In the genomic region with DNA sequence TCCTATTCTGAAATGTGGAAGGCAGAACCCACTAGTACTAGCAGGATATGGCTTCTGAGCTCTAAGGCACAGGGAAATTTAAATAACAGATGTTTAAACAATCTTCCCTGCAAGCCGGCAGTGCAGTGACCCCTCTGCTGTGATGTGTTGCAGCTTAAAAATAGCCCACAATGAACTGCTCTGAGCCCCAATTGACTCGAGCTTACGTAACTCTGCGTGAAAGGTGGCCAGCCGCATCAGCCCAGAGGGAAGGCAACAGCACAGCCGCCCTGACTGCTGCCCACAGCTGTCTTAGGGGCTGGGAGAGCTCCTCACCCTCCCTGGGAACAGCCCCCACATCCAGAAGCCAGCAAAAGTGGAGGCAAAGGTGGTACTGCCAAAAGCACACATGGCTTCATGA, we compare ENCODE assay signal across 16 cellular contexts. TPM values are rescaled to one million over a fixed set of nuclear protein-coding genes. Genes with fewer than 3 reads are reported as not detected.
DNase-seq lines count a peak whose midpoint lies in the region; FAIRE-seq and TF ChIP-seq lines count a peak whose summit lies in the region.
"Had no signal": no experiment of that assay in that cellular context is flagged by ENCODE, and none has a peak within 500 bp of the region (broad histone marks: within the 10 kb centered on the region; RNA-seq: fewer than 3 reads in every experiment).

No MANE protein-coding gene starts in this region.

- H3K4me3 ChIP-seq in DOHH2 (ENCODE audit: low read length) (no peak overlapping the region), fibroblast of pulmonary artery (replicated peaks; ENCODE audit: low read depth, low read length) (no peak overlapping the region)
- H3K4me3 ChIP-seq: K562 had no signal

- H3K9me3 ChIP-seq in DOHH2 (ENCODE audit: control insufficient read depth, insufficient read depth, low read length): no peaks in the 10 kb centered on the region

- H3F3A ChIP-seq in DOHH2 (ENCODE audit: control insufficient read depth, insufficient read depth): no peaks in the 10 kb centered on the region

- no peaks in the 10 kb centered on the region for H3K9me2 ChIP-seq in DOHH2 (replicated peaks; ENCODE audit: control insufficient read depth, low read length)

- TF ChIP-seq CTCF in DOHH2 (IDR thresholded peaks at IDR 0.05; ENCODE audit: low read depth, low read length, poor library complexity, severe bottlenecking): no peak
- no peak for TF ChIP-seq CTCF in fibroblast of pulmonary artery (IDR thresholded peaks at IDR 0.05; ENCODE audit: low read length, missing control alignments)
- no peak for TF ChIP-seq CTCF in endothelial cell (IDR thresholded peaks at IDR 0.05; ENCODE audit: unreplicated experiment)

- H3K4me2 ChIP-seq in DOHH2 (ENCODE audit: low read length): peak overlapping the region; percentile 33

- no peaks in the 10 kb centered on the region; the same call in 1 of the 2 replicates for H4K20me1 ChIP-seq in DOHH2 (ENCODE audit: control insufficient read depth, insufficient read depth, low read depth, low read length)

- no peaks in the 10 kb centered on the region for H3K36me3 ChIP-seq in DOHH2 (ENCODE audit: control insufficient read depth, low read length)

- no peaks in the 10 kb centered on the region for H3K27me3 ChIP-seq in DOHH2 (ENCODE audit: control insufficient read depth, low read length)

- H3K4me3 Mint-ChIP-seq in endothelial cell (ENCODE audit: unreplicated experiment): no peak overlapping the region
- H3K4me3 Mint-ChIP-seq: activated CD4-positive, alpha-beta memory T cell treated with anti-CD3 and anti-CD28 coated beads for 36 hours; activated naive CD8-positive, alpha-beta T cell treated with anti-CD3 and anti-CD28 coated beads, Interleukin-2, amount 50 U/mL, for 24 hours; activated T-cell treated with anti-CD3 and anti-CD28 coated beads, Interleukin-2, amount 50 U/mL, for 4 hours had no signal

- no peak overlapping the region for H3K27ac Mint-ChIP-seq in endothelial cell (ENCODE audit: unreplicated experiment)
- H3K27ac Mint-ChIP-seq: activated CD4-positive, alpha-beta memory T cell treated with anti-CD3 and anti-CD28 coated beads for 36 hours; activated naive CD8-positive, alpha-beta T cell treated with anti-CD3 and anti-CD28 coated beads, Interleukin-2, amount 50 U/mL, for 24 hours had no signal

- no peaks in the 10 kb centered on the region for H3K9me3 Mint-ChIP-seq in endothelial cell (ENCODE audit: unreplicated experiment)
- H3K9me3 Mint-ChIP-seq: activated CD4-positive, alpha-beta memory T cell treated with anti-CD3 and anti-CD28 coated beads for 36 hours; activated naive CD8-positive, alpha-beta T cell treated with anti-CD3 and anti-CD28 coated beads, Interleukin-2, amount 50 U/mL, for 24 hours; activated T-cell treated with anti-CD3 and anti-CD28 coated beads, Interleukin-2, amount 50 U/mL, for 4 hours had no signal

- H3K4me1 Mint-ChIP-seq in endothelial cell (ENCODE audit: unreplicated experiment): no peaks in the 10 kb centered on the region
- H3K4me1 Mint-ChIP-seq: activated naive CD8-positive, alpha-beta T cell treated with anti-CD3 and anti-CD28 coated beads, Interleukin-2, amount 50 U/mL, for 24 hours had no signal

- FAIRE-seq in GM12891 (lab: Jason Lieb, UNC) (no peak), H54 (lab: Jason Lieb, UNC) (no peak)
- FAIRE-seq: K562 had no signal

- H3K4me1 ChIP-seq in DOHH2 (ENCODE audit: control insufficient read depth, low read length): peaks cover 25% of the 10 kb centered on the region

- H3K27me3 Mint-ChIP-seq in endothelial cell (ENCODE audit: unreplicated experiment): no peaks in the 10 kb centered on the region
- H3K27me3 Mint-ChIP-seq: activated CD4-positive, alpha-beta memory T cell treated with anti-CD3 and anti-CD28 coated beads for 36 hours; activated naive CD8-positive, alpha-beta T cell treated with anti-CD3 and anti-CD28 coated beads, Interleukin-2, amount 50 U/mL, for 24 hours had no signal

- H3K79me2 ChIP-seq in DOHH2 (ENCODE audit: control insufficient read depth, low read length): no peaks in the 10 kb centered on the region

- DNase-seq in NOMO-1 treated with DMSO at 0.1 percent for 48 hours (lab: John Stamatoyannopoulos, UW; ENCODE audit: unreplicated experiment): peak; percentile 77
- peak; percentile 15 for DNase-seq in fibroblast of pulmonary artery (ENCODE audit: low read depth)
- peak; percentile 45 for DNase-seq in myocyte (ENCODE audit: low read depth)
- DNase-seq in GM12891 (ENCODE audit: insufficient read length, low spot score): no peak
- DNase-seq in midbrain (lab: John Stamatoyannopoulos, UW): no peak
- no peak for DNase-seq in endothelial cell (ENCODE audit: low spot score)
- DNase-seq in H54 (ENCODE audit: insufficient read length, low spot score): no peak
- DNase-seq: activated CD4-positive, alpha-beta memory T cell treated with anti-CD3 and anti-CD28 coated beads for 36 hours; activated naive CD8-positive, alpha-beta T cell treated with anti-CD3 and anti-CD28 coated beads, Interleukin-2, amount 50 U/mL, for 24 hours; activated T-cell treated with anti-CD3 and anti-CD28 coated beads, Interleukin-2, amount 50 U/mL, for 4 hours; NCI-H1436 treated with DMSO at 0.1 percent for 48 hours; NCI-H345 had no signal

- H3K36me3 Mint-ChIP-seq in endothelial cell (ENCODE audit: low read depth, unreplicated experiment): no peaks in the 10 kb centered on the region
- H3K36me3 Mint-ChIP-seq: activated CD4-positive, alpha-beta memory T cell treated with anti-CD3 and anti-CD28 coated beads for 36 hours had no signal

- H3K27ac ChIP-seq in DOHH2 (ENCODE audit: low read depth, low read length): no peak overlapping the region

- TF ChIP-seq POLR2A in GM12891 (IDR thresholded peaks at IDR 0.05; ENCODE audit: low read depth, low read length) (no peak), H54 (IDR thresholded peaks at IDR 0.05; ENCODE audit: low read depth, low read length) (no peak)

TF ChIP-seq in GM12891, 5 proteins besides CTCF, POLR2A, EP300 and RAD21:
- no peak for TF ChIP-seq TAF1 (IDR thresholded peaks at IDR 0.05; ENCODE audit: low read depth, low read length)
- no peak for TF ChIP-seq SPI1 (IDR thresholded peaks at IDR 0.05; ENCODE audit: low read depth, low read length)
- no peak for TF ChIP-seq POU2F2 (IDR thresholded peaks at IDR 0.05; ENCODE audit: low read depth, low read length)
- no peak for TF ChIP-seq POLR2AphosphoS5 (IDR thresholded peaks at IDR 0.05; ENCODE audit: low read depth, low read length)
- no peak for TF ChIP-seq PAX5 (IDR thresholded peaks at IDR 0.05; ENCODE audit: insufficient read depth, low read length, severe bottlenecking)
TF ChIP-seq in GM12891: peak in this region for 0.

RNA-seq across cellular contexts. Expression of gene CAMKV, which starts 12.5 kb away (rescaled TPM):
- total RNA-seq in myocyte (not detected in 2 replicates), endothelial cell (ENCODE audit: unreplicated experiment) (0.67 TPM)
- polyA plus RNA-seq in myocyte (2012): not detected
- polyA plus RNA-seq in GM12891 (2012; ENCODE audit: low read depth, missing spikeins): 0.10 TPM
- total RNA-seq: chondrocyte, kidney epithelial cell had no signal

RNA-seq across cellular contexts. Expression of gene MST1R, which starts 21.5 kb away (rescaled TPM):
- total RNA-seq in myocyte (0.27 TPM in 1 of 2 replicates, not detected in the other), endothelial cell (ENCODE audit: unreplicated experiment) (0.67 TPM)
- 0.72 TPM for polyA plus RNA-seq in myocyte (2012)
- 4.4 TPM for polyA plus RNA-seq in GM12891 (2012; ENCODE audit: low read depth, missing spikeins)

RNA-seq across cellular contexts. Expression of gene TRAIP, which starts 25.8 kb away (rescaled TPM):
- total RNA-seq in myocyte: 0.91 and 1.2 TPM in 2 replicates
- 1.9 TPM for polyA plus RNA-seq in myocyte (2012)
- 10.2 TPM for polyA plus RNA-seq in GM12891 (2012; ENCODE audit: low read depth, missing spikeins)
- 6.2 TPM for total RNA-seq in endothelial cell (ENCODE audit: unreplicated experiment)

RNA-seq across cellular contexts. Expression of gene MON1A, which starts 47.4 kb away (rescaled TPM):
- 14.7 and 19.8 TPM in 2 replicates for total RNA-seq in myocyte
- polyA plus RNA-seq in myocyte (2012): 13.7 TPM
- 4.7 TPM for polyA plus RNA-seq in GM12891 (2012; ENCODE audit: low read depth, missing spikeins)
- total RNA-seq in endothelial cell (ENCODE audit: unreplicated experiment): 6.1 TPM

RNA-seq across cellular contexts. Expression of gene RBM6, which starts 57.8 kb away (rescaled TPM):
- total RNA-seq in myocyte: 48.8 and 56.7 TPM in 2 replicates
- 42.0 TPM for polyA plus RNA-seq in myocyte (2012)
- 55.3 TPM for polyA plus RNA-seq in GM12891 (2012; ENCODE audit: low read depth, missing spikeins)
- 76.2 TPM for total RNA-seq in endothelial cell (ENCODE audit: unreplicated experiment)

Comparison
In these comparisons a context has a peak if more than half of its experiments do, and no peak if none do; other contexts are left out.
1. DNase-seq: peak in NOMO-1 treated with DMSO at 0.1 percent for 48 hours (single experiment), fibroblast of pulmonary artery (single experiment) and myocyte (single experiment); none in GM12891 (single experiment), midbrain (single experiment), endothelial cell (single experiment) and H54 (single experiment).